18 cellular contexts compared by ENCODE assay signal in genomic region chr12:127270193-127270592, GRCh38.
A peak's percentile ranks its signal among the peaks of the same experiment; 100 is the strongest.
DNase-seq lines count a peak whose midpoint lies in the region; ATAC-seq and TF ChIP-seq lines count a peak whose summit lies in the region.
"Had no signal": no experiment of that assay in that cellular context is flagged by ENCODE, and none has a peak within 500 bp of the region (broad histone marks: within the 10 kb centered on the region; RNA-seq: fewer than 3 reads in every experiment).

No MANE protein-coding gene starts in this region.

- no peak for TF ChIP-seq CTCF in right atrium auricular region (IDR thresholded peaks at IDR 0.05)
- no peak for TF ChIP-seq CTCF in fibroblast of pulmonary artery (IDR thresholded peaks at IDR 0.05; ENCODE audit: low read length, missing control alignments)
- no peak for TF ChIP-seq CTCF in upper lobe of right lung (IDR thresholded peaks at IDR 0.05)

- no peak overlapping the region for H3K4me3 Mint-ChIP-seq in activated T-helper 17 cell treated with anti-CD3 and anti-CD28 coated beads, Interleukin-2, amount 50 U/mL, for 72 hours
- H3K4me3 Mint-ChIP-seq: activated B cell treated with CpG ODN at 0.5 μM for 24 hours, memory B cell, type B pancreatic cell had no signal

- H3K36me3 Mint-ChIP-seq in activated T-helper 17 cell treated with anti-CD3 and anti-CD28 coated beads, Interleukin-2, amount 50 U/mL, for 72 hours (ENCODE audit: low read depth): no peaks in the 10 kb centered on the region
- H3K36me3 Mint-ChIP-seq: memory B cell, type B pancreatic cell had no signal

- no peaks in the 10 kb centered on the region for H3K36me3 ChIP-seq in right atrium auricular region
- no peaks in the 10 kb centered on the region for H3K36me3 ChIP-seq in upper lobe of right lung
- H3K36me3 ChIP-seq: ascending aorta, neutrophil had no signal

- H3K4me1 ChIP-seq in right atrium auricular region: no peaks in the 10 kb centered on the region
- H3K4me1 ChIP-seq in upper lobe of right lung: no peaks in the 10 kb centered on the region
- H3K4me1 ChIP-seq: ascending aorta had no signal

- H3K4me3 ChIP-seq in right atrium auricular region (no peak overlapping the region), fibroblast of pulmonary artery (replicated peaks; ENCODE audit: low read depth, low read length) (no peak overlapping the region), upper lobe of right lung (no peak overlapping the region)
- H3K4me3 ChIP-seq: ascending aorta, GM12878, SK-N-MC had no signal

- in situ Hi-C loops in SK-MEL-5 (cut with HindIII; ENCODE audit: low pct_unique_long_range_greater_than_20kb, low sequenced_read_pairs): no loop called here
- in situ Hi-C loops in G401 (cut with HindIII; ENCODE audit: low sequenced_read_pairs): no loop called here

- intact Hi-C loops in Right ventricle myocardium inferior (cut with DNase I) (no loop called here), upper lobe of right lung (cut with DNase I) (no loop called here)

- DNase-seq in Right ventricle myocardium inferior (ENCODE audit: missing footprints) (no peak), right atrium auricular region (ENCODE audit: low spot score) (no peak), SK-MEL-5 (ENCODE audit: low read depth, low spot score) (peak; percentile 25), fibroblast of pulmonary artery (ENCODE audit: low read depth) (peak; percentile 94), upper lobe of right lung (no peak), G401 (ENCODE audit: low spot score) (no peak), NK-92 (lab: John Stamatoyannopoulos, UW; ENCODE audit: unreplicated experiment) (no peak)
- DNase-seq: activated B cell treated with CpG ODN at 0.5 μM for 24 hours, DMS 273 treated with DMSO at 0.1 percent for 48 hours, NCI-H1694 treated with DMSO at 0.1 percent for 48 hours, NCI-H748 treated with DMSO at 0.1 percent for 48 hours had no signal

- H3K27ac ChIP-seq in right atrium auricular region (no peak overlapping the region), upper lobe of right lung (no peak overlapping the region)
- H3K27ac ChIP-seq: ascending aorta, neutrophil, SK-N-MC had no signal

- H3K9me3 ChIP-seq in right atrium auricular region (no peaks in the 10 kb centered on the region), upper lobe of right lung (no peaks in the 10 kb centered on the region)
- H3K9me3 ChIP-seq: ascending aorta had no signal

- no peaks in the 10 kb centered on the region for H3K4me1 Mint-ChIP-seq in activated T-helper 17 cell treated with anti-CD3 and anti-CD28 coated beads, Interleukin-2, amount 50 U/mL, for 72 hours
- H3K4me1 Mint-ChIP-seq: activated B cell treated with CpG ODN at 0.5 μM for 24 hours, memory B cell had no signal

- ATAC-seq in Right ventricle myocardium inferior (peak; percentile 23), upper lobe of right lung (peak; percentile 85)
- ATAC-seq in activated T-helper 17 cell treated with anti-CD3 and anti-CD28 coated beads, Interleukin-2, amount 50 U/mL, for 72 hours (replicated peaks): no peak
- ATAC-seq: GM12878 had no signal

- H3K9me3 Mint-ChIP-seq in activated T-helper 17 cell treated with anti-CD3 and anti-CD28 coated beads, Interleukin-2, amount 50 U/mL, for 72 hours: no peaks in the 10 kb centered on the region
- H3K9me3 Mint-ChIP-seq: activated B cell treated with CpG ODN at 0.5 μM for 24 hours, type B pancreatic cell had no signal

- H3K27ac Mint-ChIP-seq in activated T-helper 17 cell treated with anti-CD3 and anti-CD28 coated beads, Interleukin-2, amount 50 U/mL, for 72 hours: no peak overlapping the region
- H3K27ac Mint-ChIP-seq: activated B cell treated with CpG ODN at 0.5 μM for 24 hours, memory B cell, type B pancreatic cell had no signal

- no peaks in the 10 kb centered on the region for H3K27me3 ChIP-seq in right atrium auricular region
- no peaks in the 10 kb centered on the region for H3K27me3 ChIP-seq in upper lobe of right lung
- H3K27me3 ChIP-seq: ascending aorta, neutrophil had no signal

- peaks cover 17% of the 10 kb centered on the region for H3K27me3 Mint-ChIP-seq in activated T-helper 17 cell treated with anti-CD3 and anti-CD28 coated beads, Interleukin-2, amount 50 U/mL, for 72 hours
- H3K27me3 Mint-ChIP-seq: activated B cell treated with CpG ODN at 0.5 μM for 24 hours, memory B cell had no signal

Comparison
In these comparisons a context has a peak if more than half of its experiments do, and no peak if none do; other contexts are left out.
1. DNase-seq: peak in SK-MEL-5 (single experiment) and fibroblast of pulmonary artery (single experiment); none in Right ventricle myocardium inferior (single experiment), right atrium auricular region (single experiment), upper lobe of right lung (single experiment), G401 (single experiment) and NK-92 (single experiment).